Comparison of ENCODE assay signal across 34 cellular contexts in the genomic region with DNA sequence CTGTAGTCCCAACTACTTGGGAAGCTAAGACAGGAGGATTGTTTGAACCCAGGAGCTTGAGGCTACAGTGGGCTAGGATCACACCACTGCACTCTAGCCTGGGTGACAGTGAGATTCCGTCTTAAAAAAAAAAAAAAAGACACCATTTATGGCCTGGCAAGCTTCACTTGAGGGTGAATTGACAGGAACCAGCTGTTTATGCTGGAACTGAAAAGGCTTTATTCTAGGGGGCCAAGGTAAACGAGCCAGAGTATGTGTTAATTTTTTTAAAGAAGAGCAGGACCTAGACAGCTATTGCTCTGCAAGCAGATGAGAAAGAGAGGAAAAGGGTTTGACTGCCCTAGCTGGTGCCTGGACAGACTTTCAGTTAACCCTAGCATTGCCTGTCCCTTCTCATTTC.
"Had no signal": no experiment of that assay in that cellular context is flagged by ENCODE, and none has a peak within 500 bp of the region (broad histone marks: within the 10 kb centered on the region; RNA-seq: fewer than 3 reads in every experiment).

No MANE protein-coding gene starts in this region.

- H3K9me3 Mint-ChIP-seq: activated B cell treated with CpG ODN at 0.5 μM for 24 hours; activated CD4-positive, alpha-beta memory T cell treated with anti-CD3 and anti-CD28 coated beads for 36 hours; activated naive CD4-positive, alpha-beta T cell treated with anti-CD3 and anti-CD28 coated beads for 36 hours; activated naive CD4-positive, alpha-beta T cell treated with anti-CD3 and anti-CD28 coated beads, Interleukin-2, amount 50 U/mL, for 72 hours; activated T-cell treated with anti-CD3 and anti-CD28 coated beads, Interleukin-2, amount 50 U/mL, for 4 hours; activated T-helper 1 cell treated with anti-CD3 and anti-CD28 coated beads, Interleukin-12 subunit alpha, Interleukin-12 subunit beta, Interleukin-2, Interleukin-4 antibody, amounts not matched to agents 30 ng/mL and 10 ng/mL and 1 ng/mL, durations not matched to agents 14 hours and 24 hours and 36 hours; T-cell had no signal

- H3K36me3 Mint-ChIP-seq: activated CD4-positive, alpha-beta memory T cell treated with anti-CD3 and anti-CD28 coated beads for 36 hours; activated naive CD4-positive, alpha-beta T cell treated with anti-CD3 and anti-CD28 coated beads, Interleukin-2, amount 50 U/mL, for 72 hours; brain; T-cell had no signal

- DNase-seq: activated B cell treated with CpG ODN at 0.5 μM for 24 hours; activated CD4-positive, alpha-beta memory T cell treated with anti-CD3 and anti-CD28 coated beads for 36 hours; activated CD4-positive, alpha-beta T cell treated with anti-CD3 and anti-CD28 coated beads for 4 hours; activated CD4-positive, alpha-beta T cell treated with anti-CD3 and anti-CD28 coated beads, Interleukin-2, amount 50 U/mL, for 1 hour; activated CD4-positive, CD25-positive, alpha-beta regulatory T cell treated with anti-CD3 and anti-CD28 coated beads, Interleukin-2, amount 50 U/mL, for 72 hours; activated CD8-positive, alpha-beta memory T cell treated with anti-CD3 and anti-CD28 coated beads, Interleukin-2, amount 50 U/mL, for 4 hours; activated gamma-delta T cell treated with Interleukin-2 at 50 U/mL for 16 hours; activated naive CD4-positive, alpha-beta T cell treated with anti-CD3 and anti-CD28 coated beads for 36 hours; activated T-cell treated with anti-CD3 and anti-CD28 coated beads for 4 hours; activated T-cell treated with anti-CD3 and anti-CD28 coated beads, Interleukin-2, amount 50 U/mL, for 4 hours; caudate nucleus; cerebellar nuclear complex; NCI-H1105; NCI-H1417 treated with DMSO at 0.1 percent for 48 hours; NCI-H1694 treated with DMSO at 0.1 percent for 48 hours; NCI-H2029; NCI-H2107; NCI-H226; NCI-H446 treated with DMSO at 0.1 percent for 48 hours; NCI-H524; NCI-H69; NCI-H82; NK-92 treated with Interleukin-12 subunit alpha and Interleukin-12 subunit beta, amount 100 ng/mL, for 24 hours; PC-3; Peyer's patch; SIG-M5; T-cell; T-helper 17 cell; T-helper 9 cell had no signal

- H3K4me3 ChIP-seq: adrenal gland, K562, Peyer's patch had no signal

- H3K27ac Mint-ChIP-seq: activated B cell treated with CpG ODN at 0.5 μM for 24 hours; activated CD4-positive, alpha-beta memory T cell treated with anti-CD3 and anti-CD28 coated beads for 36 hours; activated naive CD4-positive, alpha-beta T cell treated with anti-CD3 and anti-CD28 coated beads for 36 hours; activated naive CD4-positive, alpha-beta T cell treated with anti-CD3 and anti-CD28 coated beads, Interleukin-2, amount 50 U/mL, for 72 hours; activated T-helper 1 cell treated with anti-CD3 and anti-CD28 coated beads, Interleukin-12 subunit alpha, Interleukin-12 subunit beta, Interleukin-2, Interleukin-4 antibody, amounts not matched to agents 30 ng/mL and 10 ng/mL and 1 ng/mL, durations not matched to agents 14 hours and 24 hours and 36 hours; brain; T-cell had no signal

- H3K4me3 Mint-ChIP-seq: activated B cell treated with CpG ODN at 0.5 μM for 24 hours; activated CD4-positive, alpha-beta memory T cell treated with anti-CD3 and anti-CD28 coated beads for 36 hours; activated naive CD4-positive, alpha-beta T cell treated with anti-CD3 and anti-CD28 coated beads for 36 hours; activated T-cell treated with anti-CD3 and anti-CD28 coated beads, Interleukin-2, amount 50 U/mL, for 4 hours; activated T-helper 1 cell treated with anti-CD3 and anti-CD28 coated beads, Interleukin-12 subunit alpha, Interleukin-12 subunit beta, Interleukin-2, Interleukin-4 antibody, amounts not matched to agents 30 ng/mL and 10 ng/mL and 1 ng/mL, durations not matched to agents 14 hours and 24 hours and 36 hours; brain; T-cell; T-helper 17 cell had no signal
